In genomic region chr20:31516166-31516565, GRCh38 we compare ENCODE assay signal across 2 cellular contexts.
TF ChIP-seq lines count a peak whose summit lies in the region.

No MANE protein-coding gene starts in this region.

TF ChIP-seq in SK-N-SH, 30 proteins besides CTCF, POLR2A, EP300 and RAD21 (continued from another document):
- TF ChIP-seq REST (IDR thresholded peaks at IDR 0.05; ENCODE audit: low read depth, low read length) (no peak), JUND (IDR thresholded peaks at IDR 0.05) (no peak), FOXJ3 (CRISPR knock-in tag; IDR thresholded peaks at IDR 0.05) (no peak)

TF ChIP-seq in K562, 482 proteins besides CTCF, POLR2A, EP300 and RAD21 (continued from another document):
- TF ChIP-seq CUX1 (CRISPR knock-in tag; IDR thresholded peaks at IDR 0.05), result no peak
